ENCODE assay signal across 8 cellular contexts in genomic region chr18:13464432-13465125, GRCh38.
DNase-seq lines count a peak whose midpoint lies in the region; ATAC-seq lines count a peak whose summit lies in the region.

No MANE protein-coding gene starts in this region.

- DNase-seq in DMS153 (lab: John Stamatoyannopoulos, UW) = peak; percentile 56
- peak; percentile 97 to 99 for DNase-seq in Kasumi-1 (lab: John Stamatoyannopoulos, UW)
- peak; percentile 42 to 43 for DNase-seq in activated CD8-positive, alpha-beta memory T cell treated with anti-CD3 and anti-CD28 coated beads for 4 hours (ENCODE audit: low read depth in 2 of 2)
- DNase-seq in germinal center (ENCODE audit: low spot score) = peak; percentile 76
- peak; percentile 47 for DNase-seq in stimulated activated CD8-positive, alpha-beta memory T cell treated with anti-CD3 and anti-CD28 coated beads, Interleukin-12 subunit alpha, Interleukin-12 subunit beta, amount 100 ng/mL, for 1 hour (ENCODE audit: low read depth)
- DNase-seq in islet precursor cell = no peak
- no peak for DNase-seq in RKO (ENCODE audit: low spot score)

- ATAC-seq in GM21423 (IDR thresholded peaks at IDR 0.05; ENCODE audit: unreplicated experiment) = peak; percentile 97

Comparison
In these comparisons a context has a peak if more than half of its experiments do, and no peak if none do; other contexts are left out.
1. DNase-seq: peak in DMS153 (single experiment), Kasumi-1 (2 of 2), activated CD8-positive, alpha-beta memory T cell treated with anti-CD3 and anti-CD28 coated beads for 4 hours (2 of 2), germinal center (single experiment) and stimulated activated CD8-positive, alpha-beta memory T cell treated with anti-CD3 and anti-CD28 coated beads, Interleukin-12 subunit alpha, Interleukin-12 subunit beta, amount 100 ng/mL, for 1 hour (single experiment); none in islet precursor cell (single experiment) and RKO (single experiment).